ENCODE assay signal across 1 cellular context in the genomic region with DNA sequence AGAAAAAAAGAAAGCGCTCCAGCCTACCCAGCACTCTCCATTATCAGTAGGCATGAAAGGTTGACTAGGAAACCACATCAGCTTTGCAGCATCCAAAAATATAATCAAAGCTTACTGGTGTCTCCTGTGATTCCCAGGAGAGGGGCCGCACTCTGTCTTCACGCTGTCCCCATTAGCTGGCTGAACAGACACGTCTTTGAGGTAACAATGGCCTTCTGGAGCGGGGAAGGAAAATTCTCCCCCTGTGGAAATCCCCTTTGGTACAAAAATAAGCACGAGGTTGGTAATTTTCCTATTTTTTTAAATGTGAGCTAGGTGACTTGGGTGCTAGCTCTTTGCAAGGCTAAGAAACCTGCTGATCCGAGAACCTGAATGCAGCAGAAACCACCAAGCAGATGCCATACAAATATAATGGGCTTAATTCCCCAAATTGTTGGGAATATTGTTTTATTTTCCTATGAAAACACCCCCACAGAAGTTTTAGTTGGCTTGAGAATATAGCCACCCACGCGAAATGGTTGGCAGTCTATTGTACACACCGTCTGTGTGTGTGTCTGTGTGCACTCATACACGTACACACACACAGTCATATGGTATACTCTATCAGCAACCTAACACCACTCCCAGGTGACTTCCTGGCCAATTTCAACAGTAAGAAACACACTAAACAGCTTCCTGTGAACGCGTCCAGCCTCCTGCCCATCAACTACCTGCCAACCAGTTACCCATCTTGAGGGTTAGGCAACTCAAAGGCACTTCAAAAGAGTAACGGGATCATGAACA.
TF ChIP-seq lines count a peak whose summit lies in the region.

No MANE protein-coding gene starts in this region.

TF ChIP-seq in GM12878, 131 proteins besides CTCF, POLR2A, EP300 and RAD21 (continued from another document and continues in another):
- TF ChIP-seq, protein P1, sequence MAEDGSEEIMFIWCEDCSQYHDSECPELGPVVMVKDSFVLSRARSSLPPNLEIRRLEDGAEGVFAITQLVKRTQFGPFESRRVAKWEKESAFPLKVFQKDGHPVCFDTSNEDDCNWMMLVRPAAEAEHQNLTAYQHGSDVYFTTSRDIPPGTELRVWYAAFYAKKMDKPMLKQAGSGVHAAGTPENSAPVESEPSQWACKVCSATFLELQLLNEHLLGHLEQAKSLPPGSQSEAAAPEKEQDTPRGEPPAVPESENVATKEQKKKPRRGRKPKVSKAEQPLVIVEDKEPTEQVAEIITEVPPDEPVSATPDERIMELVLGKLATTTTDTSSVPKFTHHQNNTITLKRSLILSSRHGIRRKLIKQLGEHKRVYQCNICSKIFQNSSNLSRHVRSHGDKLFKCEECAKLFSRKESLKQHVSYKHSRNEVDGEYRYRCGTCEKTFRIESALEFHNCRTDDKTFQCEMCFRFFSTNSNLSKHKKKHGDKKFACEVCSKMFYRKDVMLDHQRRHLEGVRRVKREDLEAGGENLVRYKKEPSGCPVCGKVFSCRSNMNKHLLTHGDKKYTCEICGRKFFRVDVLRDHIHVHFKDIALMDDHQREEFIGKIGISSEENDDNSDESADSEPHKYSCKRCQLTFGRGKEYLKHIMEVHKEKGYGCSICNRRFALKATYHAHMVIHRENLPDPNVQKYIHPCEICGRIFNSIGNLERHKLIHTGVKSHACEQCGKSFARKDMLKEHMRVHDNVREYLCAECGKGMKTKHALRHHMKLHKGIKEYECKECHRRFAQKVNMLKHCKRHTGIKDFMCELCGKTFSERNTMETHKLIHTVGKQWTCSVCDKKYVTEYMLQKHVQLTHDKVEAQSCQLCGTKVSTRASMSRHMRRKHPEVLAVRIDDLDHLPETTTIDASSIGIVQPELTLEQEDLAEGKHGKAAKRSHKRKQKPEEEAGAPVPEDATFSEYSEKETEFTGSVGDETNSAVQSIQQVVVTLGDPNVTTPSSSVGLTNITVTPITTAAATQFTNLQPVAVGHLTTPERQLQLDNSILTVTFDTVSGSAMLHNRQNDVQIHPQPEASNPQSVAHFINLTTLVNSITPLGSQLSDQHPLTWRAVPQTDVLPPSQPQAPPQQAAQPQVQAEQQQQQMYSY (CRISPR knock-in tag; IDR thresholded peaks at IDR 0.05): no peak
- TF ChIP-seq, protein P2, sequence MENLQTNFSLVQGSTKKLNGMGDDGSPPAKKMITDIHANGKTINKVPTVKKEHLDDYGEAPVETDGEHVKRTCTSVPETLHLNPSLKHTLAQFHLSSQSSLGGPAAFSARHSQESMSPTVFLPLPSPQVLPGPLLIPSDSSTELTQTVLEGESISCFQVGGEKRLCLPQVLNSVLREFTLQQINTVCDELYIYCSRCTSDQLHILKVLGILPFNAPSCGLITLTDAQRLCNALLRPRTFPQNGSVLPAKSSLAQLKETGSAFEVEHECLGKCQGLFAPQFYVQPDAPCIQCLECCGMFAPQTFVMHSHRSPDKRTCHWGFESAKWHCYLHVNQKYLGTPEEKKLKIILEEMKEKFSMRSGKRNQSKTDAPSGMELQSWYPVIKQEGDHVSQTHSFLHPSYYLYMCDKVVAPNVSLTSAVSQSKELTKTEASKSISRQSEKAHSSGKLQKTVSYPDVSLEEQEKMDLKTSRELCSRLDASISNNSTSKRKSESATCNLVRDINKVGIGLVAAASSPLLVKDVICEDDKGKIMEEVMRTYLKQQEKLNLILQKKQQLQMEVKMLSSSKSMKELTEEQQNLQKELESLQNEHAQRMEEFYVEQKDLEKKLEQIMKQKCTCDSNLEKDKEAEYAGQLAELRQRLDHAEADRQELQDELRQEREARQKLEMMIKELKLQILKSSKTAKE (IDR thresholded peaks at IDR 0.05; ENCODE audit: low read depth, poor library complexity, severe bottlenecking): peak; percentile 49
- TF ChIP-seq CEBPB (IDR thresholded peaks at IDR 0.05; ENCODE audit: borderline replicate concordance in 1 of 2, low read depth in 2 of 2, low read length in 2 of 2) (no peak), GATAD2B (conservative IDR thresholded peaks at IDR 0.05; ENCODE audit: low read depth) (0 out of 2 replicates have a peak, but pooled peaks have one; percentile 20), FOXM1 (IDR thresholded peaks at IDR 0.05; ENCODE audit: low read depth, low read length) (no peak), ZNF384 (IDR thresholded peaks at IDR 0.05; ENCODE audit: borderline replicate concordance, low read depth, low read length) (peak; percentile 48; the same call in 1 of the 2 replicates), CBX5 (IDR thresholded peaks at IDR 0.05; ENCODE audit: low read depth) (no peak), NFXL1 (IDR thresholded peaks at IDR 0.05; ENCODE audit: borderline replicate concordance) (no peak), TCF12 (IDR thresholded peaks at IDR 0.05; ENCODE audit: low read depth, low read length) (no peak), STAT1 (conservative IDR thresholded peaks at IDR 0.05) (no peak), RAD51 (IDR thresholded peaks at IDR 0.05) (no peak; the same call in none of the 2 replicates), POLR2AphosphoS5 (IDR thresholded peaks at IDR 0.05; ENCODE audit: low read length) (no peak), ZSCAN29 (IDR thresholded peaks at IDR 0.05) (no peak), IRF4 (IDR thresholded peaks at IDR 0.05; ENCODE audit: low read depth, low read length) (no peak), POLR2AphosphoS2 (IDR thresholded peaks at IDR 0.05; ENCODE audit: low read depth, low read length) (no peak), BRCA1 (IDR thresholded peaks at IDR 0.05; ENCODE audit: low read depth, low read length) (no peak), ZBED1 (IDR thresholded peaks at IDR 0.05; ENCODE audit: borderline replicate concordance) (no peak), ZNF274 (IDR thresholded peaks at IDR 0.05; ENCODE audit: insufficient read depth, insufficient read length) (no peak), POU2F2 (IDR thresholded peaks at IDR 0.05; ENCODE audit: borderline replicate concordance, low read depth, low read length) (no peak), FOS (IDR thresholded peaks at IDR 0.05; ENCODE audit: borderline replicate concordance, extremely low read depth, insufficient read length) (no peak), ATF7 (IDR thresholded peaks at IDR 0.05; ENCODE audit: low read depth) (peak; percentile 18; the same call in 1 of the 2 replicates), IKZF1 (conservative IDR thresholded peaks at IDR 0.05) (peak; percentile 78), NR2C1 (IDR thresholded peaks at IDR 0.05) (no peak), HDAC6 (IDR thresholded peaks at IDR 0.05; ENCODE audit: unreplicated experiment) (no peak), CREM (IDR thresholded peaks at IDR 0.05; ENCODE audit: low read depth) (no peak), KAT2A (conservative IDR thresholded peaks at IDR 0.05; ENCODE audit: control insufficient read depth, low read depth, low read length) (no peak), SIN3A (IDR thresholded peaks at IDR 0.05; ENCODE audit: low read depth, low read length) (no peak), CBX3 (IDR thresholded peaks at IDR 0.05; ENCODE audit: borderline replicate concordance, low read depth) (no peak), HCFC1 (IDR thresholded peaks at IDR 0.05; ENCODE audit: low read length) (no peak), IKZF2 (IDR thresholded peaks at IDR 0.05) (peak; percentile 61 to 74; a peak in 3 of 4 replicates), TCF3 (IDR thresholded peaks at IDR 0.05; ENCODE audit: borderline replicate concordance, insufficient read depth, low read depth, low read length) (no peak), RB1 (IDR thresholded peaks at IDR 0.05; ENCODE audit: borderline replicate concordance) (no peak), JUND (IDR thresholded peaks at IDR 0.05; ENCODE audit: low read depth, low read length) (no peak), EGR1 (IDR thresholded peaks at IDR 0.05; ENCODE audit: borderline replicate concordance in 1 of 2, low read depth in 2 of 2, low read length in 2 of 2) (no peak), MTA2 (IDR thresholded peaks at IDR 0.05; ENCODE audit: low read depth) (peak; percentile 45; the same call in 1 of the 2 replicates), ZNF217 (IDR thresholded peaks at IDR 0.05) (no peak), RBBP5 (conservative IDR thresholded peaks at IDR 0.05) (no peak), ZZZ3 (IDR thresholded peaks at IDR 0.05; ENCODE audit: control insufficient read depth, insufficient read length, low read depth) (no peak), MEF2A (IDR thresholded peaks at IDR 0.05; ENCODE audit: insufficient read depth, low read depth, low read length) (0 out of 2 replicates have a peak, but pooled peaks have one; percentile 16), RFX5 (IDR thresholded peaks at IDR 0.05; ENCODE audit: low read depth, low read length) (no peak)
- TF ChIP-seq, protein P3, sequence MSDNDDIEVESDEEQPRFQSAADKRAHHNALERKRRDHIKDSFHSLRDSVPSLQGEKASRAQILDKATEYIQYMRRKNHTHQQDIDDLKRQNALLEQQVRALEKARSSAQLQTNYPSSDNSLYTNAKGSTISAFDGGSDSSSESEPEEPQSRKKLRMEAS (IDR thresholded peaks at IDR 0.05; ENCODE audit: low read depth, low read length): no peak
- TF ChIP-seq, protein P4, sequence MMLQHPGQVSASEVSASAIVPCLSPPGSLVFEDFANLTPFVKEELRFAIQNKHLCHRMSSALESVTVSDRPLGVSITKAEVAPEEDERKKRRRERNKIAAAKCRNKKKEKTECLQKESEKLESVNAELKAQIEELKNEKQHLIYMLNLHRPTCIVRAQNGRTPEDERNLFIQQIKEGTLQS (IDR thresholded peaks at IDR 0.05; ENCODE audit: borderline replicate concordance, extremely low read depth, low read depth, low read length): no peak
- TF ChIP-seq, protein P5, sequence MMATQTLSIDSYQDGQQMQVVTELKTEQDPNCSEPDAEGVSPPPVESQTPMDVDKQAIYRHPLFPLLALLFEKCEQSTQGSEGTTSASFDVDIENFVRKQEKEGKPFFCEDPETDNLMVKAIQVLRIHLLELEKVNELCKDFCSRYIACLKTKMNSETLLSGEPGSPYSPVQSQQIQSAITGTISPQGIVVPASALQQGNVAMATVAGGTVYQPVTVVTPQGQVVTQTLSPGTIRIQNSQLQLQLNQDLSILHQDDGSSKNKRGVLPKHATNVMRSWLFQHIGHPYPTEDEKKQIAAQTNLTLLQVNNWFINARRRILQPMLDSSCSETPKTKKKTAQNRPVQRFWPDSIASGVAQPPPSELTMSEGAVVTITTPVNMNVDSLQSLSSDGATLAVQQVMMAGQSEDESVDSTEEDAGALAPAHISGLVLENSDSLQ (IDR thresholded peaks at IDR 0.05): peak; percentile 77
- TF ChIP-seq, protein P6, sequence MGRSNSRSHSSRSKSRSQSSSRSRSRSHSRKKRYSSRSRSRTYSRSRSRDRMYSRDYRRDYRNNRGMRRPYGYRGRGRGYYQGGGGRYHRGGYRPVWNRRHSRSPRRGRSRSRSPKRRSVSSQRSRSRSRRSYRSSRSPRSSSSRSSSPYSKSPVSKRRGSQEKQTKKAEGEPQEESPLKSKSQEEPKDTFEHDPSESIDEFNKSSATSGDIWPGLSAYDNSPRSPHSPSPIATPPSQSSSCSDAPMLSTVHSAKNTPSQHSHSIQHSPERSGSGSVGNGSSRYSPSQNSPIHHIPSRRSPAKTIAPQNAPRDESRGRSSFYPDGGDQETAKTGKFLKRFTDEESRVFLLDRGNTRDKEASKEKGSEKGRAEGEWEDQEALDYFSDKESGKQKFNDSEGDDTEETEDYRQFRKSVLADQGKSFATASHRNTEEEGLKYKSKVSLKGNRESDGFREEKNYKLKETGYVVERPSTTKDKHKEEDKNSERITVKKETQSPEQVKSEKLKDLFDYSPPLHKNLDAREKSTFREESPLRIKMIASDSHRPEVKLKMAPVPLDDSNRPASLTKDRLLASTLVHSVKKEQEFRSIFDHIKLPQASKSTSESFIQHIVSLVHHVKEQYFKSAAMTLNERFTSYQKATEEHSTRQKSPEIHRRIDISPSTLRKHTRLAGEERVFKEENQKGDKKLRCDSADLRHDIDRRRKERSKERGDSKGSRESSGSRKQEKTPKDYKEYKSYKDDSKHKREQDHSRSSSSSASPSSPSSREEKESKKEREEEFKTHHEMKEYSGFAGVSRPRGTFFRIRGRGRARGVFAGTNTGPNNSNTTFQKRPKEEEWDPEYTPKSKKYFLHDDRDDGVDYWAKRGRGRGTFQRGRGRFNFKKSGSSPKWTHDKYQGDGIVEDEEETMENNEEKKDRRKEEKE (IDR thresholded peaks at IDR 0.05): no peak
- TF ChIP-seq, protein P7, sequence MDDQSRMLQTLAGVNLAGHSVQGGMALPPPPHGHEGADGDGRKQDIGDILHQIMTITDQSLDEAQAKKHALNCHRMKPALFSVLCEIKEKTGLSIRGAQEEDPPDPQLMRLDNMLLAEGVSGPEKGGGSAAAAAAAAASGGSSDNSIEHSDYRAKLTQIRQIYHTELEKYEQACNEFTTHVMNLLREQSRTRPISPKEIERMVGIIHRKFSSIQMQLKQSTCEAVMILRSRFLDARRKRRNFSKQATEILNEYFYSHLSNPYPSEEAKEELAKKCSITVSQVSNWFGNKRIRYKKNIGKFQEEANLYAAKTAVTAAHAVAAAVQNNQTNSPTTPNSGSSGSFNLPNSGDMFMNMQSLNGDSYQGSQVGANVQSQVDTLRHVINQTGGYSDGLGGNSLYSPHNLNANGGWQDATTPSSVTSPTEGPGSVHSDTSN (IDR thresholded peaks at IDR 0.05; ENCODE audit: insufficient replicate concordance, low read depth, low read length): no peak
- TF ChIP-seq, protein P8, sequence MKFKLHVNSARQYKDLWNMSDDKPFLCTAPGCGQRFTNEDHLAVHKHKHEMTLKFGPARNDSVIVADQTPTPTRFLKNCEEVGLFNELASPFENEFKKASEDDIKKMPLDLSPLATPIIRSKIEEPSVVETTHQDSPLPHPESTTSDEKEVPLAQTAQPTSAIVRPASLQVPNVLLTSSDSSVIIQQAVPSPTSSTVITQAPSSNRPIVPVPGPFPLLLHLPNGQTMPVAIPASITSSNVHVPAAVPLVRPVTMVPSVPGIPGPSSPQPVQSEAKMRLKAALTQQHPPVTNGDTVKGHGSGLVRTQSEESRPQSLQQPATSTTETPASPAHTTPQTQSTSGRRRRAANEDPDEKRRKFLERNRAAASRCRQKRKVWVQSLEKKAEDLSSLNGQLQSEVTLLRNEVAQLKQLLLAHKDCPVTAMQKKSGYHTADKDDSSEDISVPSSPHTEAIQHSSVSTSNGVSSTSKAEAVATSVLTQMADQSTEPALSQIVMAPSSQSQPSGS (IDR thresholded peaks at IDR 0.05; ENCODE audit: low read length): no peak
- TF ChIP-seq, protein P9, sequence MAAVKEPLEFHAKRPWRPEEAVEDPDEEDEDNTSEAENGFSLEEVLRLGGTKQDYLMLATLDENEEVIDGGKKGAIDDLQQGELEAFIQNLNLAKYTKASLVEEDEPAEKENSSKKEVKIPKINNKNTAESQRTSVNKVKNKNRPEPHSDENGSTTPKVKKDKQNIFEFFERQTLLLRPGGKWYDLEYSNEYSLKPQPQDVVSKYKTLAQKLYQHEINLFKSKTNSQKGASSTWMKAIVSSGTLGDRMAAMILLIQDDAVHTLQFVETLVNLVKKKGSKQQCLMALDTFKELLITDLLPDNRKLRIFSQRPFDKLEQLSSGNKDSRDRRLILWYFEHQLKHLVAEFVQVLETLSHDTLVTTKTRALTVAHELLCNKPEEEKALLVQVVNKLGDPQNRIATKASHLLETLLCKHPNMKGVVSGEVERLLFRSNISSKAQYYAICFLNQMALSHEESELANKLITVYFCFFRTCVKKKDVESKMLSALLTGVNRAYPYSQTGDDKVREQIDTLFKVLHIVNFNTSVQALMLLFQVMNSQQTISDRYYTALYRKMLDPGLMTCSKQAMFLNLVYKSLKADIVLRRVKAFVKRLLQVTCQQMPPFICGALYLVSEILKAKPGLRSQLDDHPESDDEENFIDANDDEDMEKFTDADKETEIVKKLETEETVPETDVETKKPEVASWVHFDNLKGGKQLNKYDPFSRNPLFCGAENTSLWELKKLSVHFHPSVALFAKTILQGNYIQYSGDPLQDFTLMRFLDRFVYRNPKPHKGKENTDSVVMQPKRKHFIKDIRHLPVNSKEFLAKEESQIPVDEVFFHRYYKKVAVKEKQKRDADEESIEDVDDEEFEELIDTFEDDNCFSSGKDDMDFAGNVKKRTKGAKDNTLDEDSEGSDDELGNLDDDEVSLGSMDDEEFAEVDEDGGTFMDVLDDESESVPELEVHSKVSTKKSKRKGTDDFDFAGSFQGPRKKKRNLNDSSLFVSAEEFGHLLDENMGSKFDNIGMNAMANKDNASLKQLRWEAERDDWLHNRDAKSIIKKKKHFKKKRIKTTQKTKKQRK (IDR thresholded peaks at IDR 0.05; ENCODE audit: low read depth, low read length): no peak
